1 cellular context compared by ENCODE assay signal in genomic region chr7:5550385-5550784, GRCh38.
TF ChIP-seq lines count a peak whose summit lies in the region.

No MANE protein-coding gene starts in this region.

TF ChIP-seq in IMR-90, 13 proteins besides CTCF, POLR2A, EP300 and RAD21:
- no peak for TF ChIP-seq SMC3 (IDR thresholded peaks at IDR 0.05; ENCODE audit: low read depth, low read length)
- TF ChIP-seq MAFK (IDR thresholded peaks at IDR 0.05; ENCODE audit: low read depth, low read length) = no peak
- TF ChIP-seq RFX5 (IDR thresholded peaks at IDR 0.05; ENCODE audit: low read depth, low read length) = no peak
- no peak for TF ChIP-seq MXI1 (IDR thresholded peaks at IDR 0.05; ENCODE audit: borderline replicate concordance, low read depth, low read length)
- no peak for TF ChIP-seq CEBPB (IDR thresholded peaks at IDR 0.05; ENCODE audit: low read depth, low read length)
TF ChIP-seq in IMR-90: peak in this region for 0.
